In the genomic region with DNA sequence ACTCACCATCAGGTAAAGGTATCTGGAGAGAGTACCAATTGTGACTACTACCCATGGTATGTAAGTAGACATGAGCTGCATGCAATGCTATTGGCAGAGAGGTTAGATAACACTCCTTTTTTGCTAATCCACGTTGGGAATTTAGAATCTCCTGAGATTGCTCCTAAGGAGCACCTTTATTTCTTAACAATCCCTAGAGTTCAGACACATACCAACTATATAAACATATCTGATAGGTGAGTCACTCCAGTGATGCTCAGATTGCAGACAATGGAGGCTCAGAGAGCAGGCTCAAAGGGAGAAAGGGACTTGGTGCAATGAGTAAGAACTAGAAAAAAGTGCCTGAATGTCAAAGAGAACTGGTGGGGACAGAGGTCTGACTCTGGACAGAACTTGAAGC, we compare ENCODE assay signal across 12 cellular contexts. TPM values are rescaled to one million over a fixed set of nuclear protein-coding genes. Genes with fewer than 3 reads are reported as not detected.
DNase-seq lines count a peak whose midpoint lies in the region; ATAC-seq, FAIRE-seq and TF ChIP-seq lines count a peak whose summit lies in the region.
"Had no signal": no experiment of that assay in that cellular context is flagged by ENCODE, and none has a peak within 500 bp of the region (broad histone marks: within the 10 kb centered on the region; RNA-seq: fewer than 3 reads in every experiment).

No MANE protein-coding gene starts in this region.

- H2AFZ ChIP-seq in K562 (ENCODE audit: low read depth, low read length): no peak overlapping the region

- H3K36me3 ChIP-seq in K562 (ENCODE audit: control insufficient read depth, insufficient read depth, low read length): no peaks in the 10 kb centered on the region
- H3K36me3 ChIP-seq: ovary, vagina had no signal

- POLR2A ChIA-PET in K562 (lab: Yijun Ruan, JAX): interaction anchor here (0.5 to 1.3 kb wide), 3 partner anchors 14 to 264 kb away, joined by 3 read pairs; no protein-coding TSS in a partner anchor

- peaks cover 7% of the 10 kb centered on the region; the same call in 1 of the 2 replicates for H3K9me3 ChIP-seq in K562 (replicated peaks; ENCODE audit: control insufficient read depth, insufficient read depth, low read depth, low read length)
- H3K9me3 ChIP-seq: ovary, vagina had no signal

- peaks cover 5 to 8% of the 10 kb centered on the region in 2 experiments; a peak in 4 of 5 replicates for H3K4me1 ChIP-seq in K562 (replicated peaks in 1 of 2; ENCODE audit: control insufficient read depth in 2 of 2, insufficient read depth in 2 of 2, low read length in 2 of 2)
- H3K4me1 ChIP-seq: vagina had no signal

- no peaks in the 10 kb centered on the region for H3K9me1 ChIP-seq in K562 (ENCODE audit: control insufficient read depth, insufficient read depth, low read length)

- H3K27me3 ChIP-seq in K562 (ENCODE audit: control insufficient read depth in 2 of 2, insufficient read depth in 2 of 2, low read length in 2 of 2): no peaks in the 10 kb centered on the region
- H3K27me3 ChIP-seq: ovary, vagina had no signal

- peaks cover 36% of the 10 kb centered on the region for H3K4me1 Mint-ChIP-seq in nephron progenitor cell

- H3K4me3 ChIP-seq in K562: no peak overlapping the region
- H3K4me3 ChIP-seq: coronary artery, ovary, vagina had no signal

- no peak overlapping the region for H3K9ac ChIP-seq in K562 (ENCODE audit: insufficient read depth in 1 of 2, low read depth in 2 of 2, low read length in 2 of 2)

- CTCF ChIA-PET in K562 (lab: Yijun Ruan, JAX; ENCODE audit: low intra/inter-chr PET ratio): interaction anchor here (0.6 kb wide), 1 partner anchor 185 kb away, joined by 3 read pairs; no protein-coding TSS in a partner anchor

- H3K4me2 ChIP-seq in K562 (ENCODE audit: insufficient read depth, low read length): no peak overlapping the region

- H3K79me2 ChIP-seq in K562 (ENCODE audit: control insufficient read depth, insufficient read depth, low read length): no peaks in the 10 kb centered on the region

- no TSS peak for BruUV-seq in K562 (replicated peaks; lab: Mats Ljungman, UMichigan)

- H3K9me3 Mint-ChIP-seq in nephron progenitor cell: peaks cover under 1% of the 10 kb centered on the region
- H3K9me3 Mint-ChIP-seq: T-helper 1 cell treated with Interleukin-12 subunit alpha and Interleukin-12 subunit beta and Interleukin-4 antibody, amounts not matched to agents 30 μg/mL and 1 μg/mL, for 36 hours had no signal

- no peak for TF ChIP-seq RAD21 in K562 (CRISPR knock-in tag; conservative IDR thresholded peaks at IDR 0.05 in 1 of 2, IDR thresholded peaks at IDR 0.05 in 1 of 2)

- TF ChIP-seq EP300 in K562 (IDR thresholded peaks at IDR 0.05; ENCODE audit: low read length): no peak

- in situ Hi-C loops in K562 (cut with MboI): no loop called here

- H3K4me3 Mint-ChIP-seq in nephron progenitor cell: no peak overlapping the region
- H3K4me3 Mint-ChIP-seq: T-helper 1 cell treated with Interleukin-12 subunit alpha and Interleukin-12 subunit beta and Interleukin-4 antibody, amounts not matched to agents 30 μg/mL and 1 μg/mL, for 36 hours had no signal

- peak; percentile 70 for DNase-seq in Daoy (ENCODE audit: low read depth)
- DNase-seq in HT-29 (ENCODE audit: low spot score): peak; percentile 51
- DNase-seq in K562 (ENCODE audit: extremely low read depth in 1 of 4, low spot score in 3 of 4): no peak
- no peak for DNase-seq in left colon
- DNase-seq in GM19239 (ENCODE audit: insufficient read length, low spot score): no peak
- DNase-seq in nephron progenitor cell: no peak
- DNase-seq in C1 segment of cervical spinal cord (lab: John Stamatoyannopoulos, UW): no peak
- DNase-seq: ovary had no signal

- TF ChIP-seq POLR2A in K562 (conservative IDR thresholded peaks at IDR 0.05): no peak

- H4K20me1 ChIP-seq in K562 (replicated peaks; ENCODE audit: control insufficient read depth, insufficient read depth, low read length): no peaks in the 10 kb centered on the region

- no peak overlapping the region for H3K27ac Mint-ChIP-seq in nephron progenitor cell
- H3K27ac Mint-ChIP-seq: T-helper 1 cell treated with Interleukin-12 subunit alpha and Interleukin-12 subunit beta and Interleukin-4 antibody, amounts not matched to agents 30 μg/mL and 1 μg/mL, for 36 hours had no signal

- intact Hi-C loops in K562 (cut with micrococcal nuclease): no loop called here
- intact Hi-C loops in left colon (cut with DNase I, micrococcal nuclease): no loop called here

- peak; percentile 37 for ATAC-seq in K562
- peak; percentile 62 for ATAC-seq in left colon
- no peak for ATAC-seq in HG03520 (IDR thresholded peaks at IDR 0.05; ENCODE audit: unreplicated experiment)

- FAIRE-seq in K562 (lab: Jason Lieb, UNC): no peak
- FAIRE-seq in GM19239 (lab: Jason Lieb, UNC): no peak

- TF ChIP-seq CTCF in K562 (IDR thresholded peaks at IDR 0.05 in 2 of 3, conservative IDR thresholded peaks at IDR 0.05 in 1 of 3; ENCODE audit: insufficient read depth in 2 of 3, low read depth in 1 of 3, low read length in 3 of 3) (no peak), nephron progenitor cell (IDR thresholded peaks at IDR 0.05) (no peak)

- peaks cover 4% of the 10 kb centered on the region for H3K36me3 Mint-ChIP-seq in nephron progenitor cell (ENCODE audit: low read depth)

- WGBS in K562 (ENCODE audit: insufficient coverage, low coverage, missing lambda C conversion rate): 0% methylated on average over 1 of the region's 1 CpG

- H3K27ac ChIP-seq in K562 (ENCODE audit: extremely low read depth, low read depth, low read length): no peak overlapping the region
- H3K27ac ChIP-seq: coronary artery, ovary, vagina had no signal

- H3K27me3 Mint-ChIP-seq in nephron progenitor cell (ENCODE audit: low read depth, poor library complexity): peaks cover 9% of the 10 kb centered on the region

TF ChIP-seq in K562, 482 proteins besides CTCF, POLR2A, EP300 and RAD21 (continues in another document):
- TF ChIP-seq MTF1 (CRISPR knock-in tag; IDR thresholded peaks at IDR 0.05; ENCODE audit: borderline replicate concordance): no peak
- TF ChIP-seq POLR2AphosphoS5 (IDR thresholded peaks at IDR 0.05; ENCODE audit: control insufficient read depth, insufficient read depth, low read depth, low read length): 0 out of 2 replicates have a peak, but pooled peaks have one; percentile 43
- peak; percentile 50; the same call in 1 of the 2 replicates for TF ChIP-seq JUND (IDR thresholded peaks at IDR 0.05; ENCODE audit: borderline replicate concordance, low read depth, low read length)
- TF ChIP-seq JUND (tag; IDR thresholded peaks at IDR 0.05; ENCODE audit: borderline replicate concordance, low read depth, low read length): 0 out of 3 replicates have a peak, but pooled peaks have one; percentile 43
- no peak for TF ChIP-seq CBX3 (IDR thresholded peaks at IDR 0.05; ENCODE audit: borderline replicate concordance in 1 of 2, low read length in 2 of 2)
- TF ChIP-seq FOSL1 (tag; conservative IDR thresholded peaks at IDR 0.05): peak; percentile 52
- no peak for TF ChIP-seq ZNF124 (CRISPR knock-in tag; IDR thresholded peaks at IDR 0.05)
- TF ChIP-seq BCL6 (CRISPR knock-in tag; IDR thresholded peaks at IDR 0.05): no peak

RNA-seq across cellular contexts. Expression of a gene that starts 21.7 kb away (rescaled TPM):
- 31.6 and 35.9 TPM in 2 replicates for total RNA-seq in Daoy (2014; rRNA removed; shearing (Covaris generic))
- total RNA-seq in HT-29 (2014; rRNA removed; shearing (Covaris generic)): 21.5 and 40.4 TPM in 2 replicates
- 79.9 and 290 TPM in 2 replicates for total RNA-seq in K562 (2011; cell fraction: chromatin; rRNA removed; ENCODE audit: low replicate concordance)
- 32.5 and 39.2 TPM in 2 replicates for total RNA-seq in K562 (2011; cell fraction: nucleolus; rRNA removed)
- total RNA-seq in K562 (2011; cell fraction: nucleoplasm; rRNA removed): 93.6 and 112 TPM in 2 replicates
- total RNA-seq in K562 (2014; rRNA removed): 33.8 and 35.2 TPM in 2 replicates
- 70.3 and 74.9 TPM in 2 replicates for total RNA-seq in K562 (2014; rRNA removed; fragmentation: Illumina TruSeq; extraction: Trizol)
- total RNA-seq in K562 (2015; rRNA removed; fragmentation: Illumina TruSeq; extraction: Trizol): 62.4 and 70.0 TPM in 2 replicates
- 39.3 and 41.9 TPM in 2 replicates for total RNA-seq in K562 (2021)
- polyA plus RNA-seq in K562 (2011; rRNA removed): 28.0 and 29.1 TPM in 2 replicates
- polyA plus RNA-seq in K562 (2011; cell fraction: cytosol; rRNA removed): 6.3 and 7.6 TPM in 2 replicates
- 24.7 and 32.5 TPM in 2 replicates for polyA plus RNA-seq in K562 (2011; cell fraction: nucleus; rRNA removed)
- polyA plus RNA-seq in K562 (2012): 22.8 and 23.3 TPM in 2 replicates
- polyA plus RNA-seq in K562 (2014; fragmentation: Illumina TruSeq; extraction: Trizol): 25.3 and 33.6 TPM in 2 replicates
- 10 to 100 TPM; 12.7 to 13.2 TPM for polyA plus RNA-seq in K562 (2014; fragmentation: Nextera tagmentation; extraction: Ambion mirVana)
- 21.8 and 26.6 TPM in 2 replicates for polyA plus RNA-seq in K562 (2014; rRNA removed)
- 45.9 and 83.5 TPM in 2 replicates for polyA minus RNA-seq in K562 (2011; rRNA and poly(A)+ RNA removed)
- polyA minus RNA-seq in K562 (2011; cell fraction: cytosol; rRNA and poly(A)+ RNA removed): 20.1 and 22.1 TPM in 2 replicates
- polyA minus RNA-seq in K562 (2011; cell fraction: nucleus; rRNA and poly(A)+ RNA removed): 52.2 and 112 TPM in 2 replicates
- total RNA-seq in left colon: 100 to 1,000 TPM in 1 of 2 donors, 10 to 100 TPM in 1; 96.1 to 122 TPM

RNA-seq across cellular contexts. Expression of a gene that starts 47.0 kb away (rescaled TPM):
- total RNA-seq in Daoy (2014; rRNA removed; shearing (Covaris generic)): 41.1 and 46.7 TPM in 2 replicates
- total RNA-seq in HT-29 (2014; rRNA removed; shearing (Covaris generic)): 24.4 and 32.3 TPM in 2 replicates
- 55.1 and 138 TPM in 2 replicates for total RNA-seq in K562 (2011; cell fraction: chromatin; rRNA removed; ENCODE audit: low replicate concordance)
- total RNA-seq in K562 (2011; cell fraction: nucleolus; rRNA removed): 36.5 and 52.5 TPM in 2 replicates
- total RNA-seq in K562 (2011; cell fraction: nucleoplasm; rRNA removed): 96.8 and 146 TPM in 2 replicates
- total RNA-seq in K562 (2014; rRNA removed) (44.9 and 53.9 TPM in 2 replicates), K562 (2014; rRNA removed; fragmentation: Illumina TruSeq; extraction: Trizol) (46.2 and 55.4 TPM in 2 replicates), K562 (2015; rRNA removed; fragmentation: Illumina TruSeq; extraction: Trizol) (46.0 and 49.4 TPM in 2 replicates), K562 (2021) (41.6 and 46.6 TPM in 2 replicates), left colon (100 to 1,000 TPM; 108 to 120 TPM)
- polyA plus RNA-seq in K562 (2011; rRNA removed) (24.4 and 37.0 TPM in 2 replicates), K562 (2014; fragmentation: Illumina TruSeq; extraction: Trizol) (38.4 and 42.7 TPM in 2 replicates), K562 (2014; fragmentation: Nextera tagmentation; extraction: Ambion mirVana) (10 to 100 TPM in 1 of 2 experiments, 1 to 10 TPM in 1; 9.9 to 11.2 TPM), K562 (2014; rRNA removed) (40.7 and 46.6 TPM in 2 replicates)
- 13.0 and 14.1 TPM in 2 replicates for polyA plus RNA-seq in K562 (2011; cell fraction: cytosol; rRNA removed)
- 26.0 and 26.4 TPM in 2 replicates for polyA plus RNA-seq in K562 (2011; cell fraction: nucleus; rRNA removed)
- 31.2 and 44.6 TPM in 2 replicates for polyA plus RNA-seq in K562 (2012)
- 50.0 and 53.0 TPM in 2 replicates for polyA minus RNA-seq in K562 (2011; rRNA and poly(A)+ RNA removed)
- 15.2 and 17.1 TPM in 2 replicates for polyA minus RNA-seq in K562 (2011; cell fraction: cytosol; rRNA and poly(A)+ RNA removed)
- 58.3 and 84.4 TPM in 2 replicates for polyA minus RNA-seq in K562 (2011; cell fraction: nucleus; rRNA and poly(A)+ RNA removed)

Comparison
In these comparisons a context has a peak if more than half of its experiments do, and no peak if none do; other contexts are left out.
1. DNase-seq: peak in Daoy (single experiment) and HT-29 (single experiment); none in K562 (0 of 4), left colon (0 of 2), GM19239 (single experiment), nephron progenitor cell (single experiment) and C1 segment of cervical spinal cord (0 of 14).